14 cellular contexts compared by ENCODE assay signal in genomic region chr2:151192681-151193080, GRCh38.
A peak's percentile ranks its signal among the peaks of the same experiment; 100 is the strongest.
DNase-seq lines count a peak whose midpoint lies in the region; TF ChIP-seq lines count a peak whose summit lies in the region.
"Had no signal": no experiment of that assay in that cellular context is flagged by ENCODE, and none has a peak within 500 bp of the region (broad histone marks: within the 10 kb centered on the region; RNA-seq: fewer than 3 reads in every experiment).

No MANE protein-coding gene starts in this region.

- H3K4me3 ChIP-seq in neural progenitor cell = no peak overlapping the region
- H3K4me3 ChIP-seq: GM23338, HAP-1 had no signal

- H3K4me1 ChIP-seq in neural progenitor cell = no peaks in the 10 kb centered on the region
- H3K4me1 ChIP-seq: HAP-1 had no signal

- H3K27ac ChIP-seq in neural progenitor cell = no peak overlapping the region

- no peaks in the 10 kb centered on the region for H3F3A ChIP-seq in neural progenitor cell (ENCODE audit: low read depth)

- H3K36me3 ChIP-seq in neural progenitor cell = no peaks in the 10 kb centered on the region
- H3K36me3 ChIP-seq: HAP-1 had no signal

- H3K79me2 ChIP-seq in neural progenitor cell (ENCODE audit: low read depth) = no peaks in the 10 kb centered on the region

- peaks cover 24% of the 10 kb centered on the region for H3K4me1 Mint-ChIP-seq in brain
- peaks cover 4% of the 10 kb centered on the region for H3K4me1 Mint-ChIP-seq in neural progenitor cell
- peaks cover 7 to 9% of the 10 kb centered on the region in 2 donors for H3K4me1 Mint-ChIP-seq in immature natural killer cell
- H3K4me1 Mint-ChIP-seq: B cell, GM23338 had no signal

- H3K36me3 Mint-ChIP-seq in brain (no peaks in the 10 kb centered on the region), neural progenitor cell (peaks cover under 1% of the 10 kb centered on the region), immature natural killer cell (no peaks in the 10 kb centered on the region)

- H4K20me1 ChIP-seq in neural progenitor cell (ENCODE audit: low read depth) = no peaks in the 10 kb centered on the region

- TF ChIP-seq CTCF in brain (conservative IDR thresholded peaks at IDR 0.05) (no peak), neural progenitor cell (IDR thresholded peaks at IDR 0.05) (no peak)

- H3K27ac Mint-ChIP-seq in brain (peak overlapping the region in 4 of 5 experiments; percentile 67 to 93 (median 77)), neural progenitor cell (peak overlapping the region; percentile 79), immature natural killer cell (no peak overlapping the region)
- H3K27ac Mint-ChIP-seq: B cell; CD4-positive, alpha-beta T cell; GM23338 had no signal

- no peaks in the 10 kb centered on the region for H3K27me3 ChIP-seq in neural progenitor cell

- no peak overlapping the region for H3K9ac ChIP-seq in neural progenitor cell

- no peak overlapping the region for H3K4me3 Mint-ChIP-seq in brain
- no peak overlapping the region for H3K4me3 Mint-ChIP-seq in neural progenitor cell
- no peak overlapping the region for H3K4me3 Mint-ChIP-seq in immature natural killer cell
- H3K4me3 Mint-ChIP-seq: B cell; CD4-positive, alpha-beta T cell; GM23338 had no signal

- DNase-seq in RPMI7951 (ENCODE audit: low read depth) = peak; percentile 64
- no peak for DNase-seq in neural progenitor cell (ENCODE audit: low spot score)
- DNase-seq in NCI-H2171 treated with DMSO at 0.1 percent for 48 hours (lab: John Stamatoyannopoulos, UW) = no peak
- DNase-seq in immature natural killer cell = no peak
- DNase-seq in cerebellar nuclear complex (lab: John Stamatoyannopoulos, UW) = no peak
- no peak for DNase-seq in hippocampal formation (lab: John Stamatoyannopoulos, UW)
- DNase-seq: C1 segment of cervical spinal cord; CD4-positive, alpha-beta T cell; DMS79; EL had no signal

- H3K9me3 Mint-ChIP-seq in brain (peaks cover 0 to 8% (median 5%) of the 10 kb centered on the region in 5 experiments), neural progenitor cell (peaks cover 4% of the 10 kb centered on the region), immature natural killer cell (peaks cover 0 to 3% (median 0%) of the 10 kb centered on the region in 6 donors)
- H3K9me3 Mint-ChIP-seq: CD4-positive, alpha-beta T cell; GM23338 had no signal

- no peak overlapping the region for H3K4me2 ChIP-seq in neural progenitor cell
- H3K4me2 ChIP-seq: GM23338 had no signal

- H3K27me3 Mint-ChIP-seq in brain (no peaks in the 10 kb centered on the region), neural progenitor cell (ENCODE audit: insufficient read depth, low read depth) (peaks cover 10% of the 10 kb centered on the region), immature natural killer cell (ENCODE audit: low read depth in 3 of 3) (peaks cover 0 to 5% (median 5%) of the 10 kb centered on the region in 3 donors)

- no peaks in the 10 kb centered on the region for H3K9me3 ChIP-seq in neural progenitor cell (ENCODE audit: low read depth)
- H3K9me3 ChIP-seq: HAP-1 had no signal

- H2AFZ ChIP-seq in neural progenitor cell (replicated peaks) = peak overlapping the region; percentile 60
- H2AFZ ChIP-seq: GM23338 had no signal

Comparison
In these comparisons a context has a peak if more than half of its experiments do, and no peak if none do; other contexts are left out.
1. H3K27ac Mint-ChIP-seq: peak in brain (4 of 5) and neural progenitor cell (single experiment); none in immature natural killer cell (0 of 6).